Comparison of ENCODE assay signal across 16 cellular contexts in the genomic region with DNA sequence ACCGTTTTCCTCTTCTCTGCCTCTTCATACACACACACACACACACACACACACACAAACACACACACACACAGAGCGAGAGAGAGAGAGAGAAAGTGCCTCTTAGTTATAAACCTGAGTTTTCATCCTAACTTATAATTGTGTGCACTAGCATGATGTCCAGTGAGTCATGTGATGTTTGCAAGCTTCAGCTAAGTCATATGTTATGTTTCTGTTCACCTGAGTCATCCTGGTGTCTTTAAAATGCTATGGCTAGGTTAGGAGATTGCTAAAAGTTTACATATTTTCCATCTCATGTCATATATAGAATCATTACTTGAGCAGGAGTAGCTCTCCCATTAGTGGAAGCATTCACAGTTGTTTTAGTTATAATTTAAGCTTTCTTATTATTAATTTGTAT.
DNase-seq lines count a peak whose midpoint lies in the region; ATAC-seq, FAIRE-seq and TF ChIP-seq lines count a peak whose summit lies in the region.
"Had no signal": no experiment of that assay in that cellular context is flagged by ENCODE, and none has a peak within 500 bp of the region (broad histone marks: within the 10 kb centered on the region; RNA-seq: fewer than 3 reads in every experiment).

No MANE protein-coding gene starts in this region.

- intact Hi-C loops in kidney (cut with DNase I) = no loop called here

- H3K9me3 ChIP-seq in RWPE2 (ENCODE audit: severe bottlenecking) = no peaks in the 10 kb centered on the region
- H3K9me3 ChIP-seq in kidney (ENCODE audit: control insufficient read depth in 1 of 2, low read length in 2 of 2) = no peaks in the 10 kb centered on the region
- H3K9me3 ChIP-seq: BE2C had no signal

- no peak for FAIRE-seq in kidney (lab: Jason Lieb, UNC)

- H3K4me1 ChIP-seq in RWPE2 (ENCODE audit: insufficient read depth, poor library complexity, severe bottlenecking) (peaks cover 23% of the 10 kb centered on the region), foreskin keratinocyte (peaks cover 29% of the 10 kb centered on the region), kidney (ENCODE audit: control insufficient read depth in 1 of 2, insufficient read depth in 1 of 2, low read depth in 1 of 2, low read length in 2 of 2) (no peaks in the 10 kb centered on the region)
- H3K4me1 ChIP-seq: BE2C had no signal

- ATAC-seq in RWPE2 (ENCODE audit: low read depth) = peak; percentile 99
- ATAC-seq in foreskin keratinocyte = peak; percentile 100
- no peak for ATAC-seq in naive thymus-derived CD8-positive, alpha-beta T cell
- ATAC-seq in stimulated activated effector memory CD8-positive, alpha-beta T cell treated with anti-CD3 and anti-CD28 coated beads, Interleukin-12 subunit alpha, Interleukin-12 subunit beta, amount 100 ng/mL, for 72 hours = no peak

- H3K36me3 Mint-ChIP-seq in naive thymus-derived CD8-positive, alpha-beta T cell = no peaks in the 10 kb centered on the region
- no peaks in the 10 kb centered on the region for H3K36me3 Mint-ChIP-seq in stimulated activated effector memory CD8-positive, alpha-beta T cell treated with anti-CD3 and anti-CD28 coated beads, Interleukin-12 subunit alpha, Interleukin-12 subunit beta, amount 100 ng/mL, for 72 hours
- H3K36me3 Mint-ChIP-seq: CD4-positive, alpha-beta memory T cell had no signal

- H3K27me3 ChIP-seq in RWPE2 (ENCODE audit: insufficient read depth, poor library complexity, severe bottlenecking) (no peaks in the 10 kb centered on the region), foreskin keratinocyte (no peaks in the 10 kb centered on the region)
- H3K27me3 ChIP-seq: BE2C had no signal

- TF ChIP-seq CTCF in RWPE2 (IDR thresholded peaks at IDR 0.05; ENCODE audit: poor library complexity, severe bottlenecking) (no peak), foreskin keratinocyte (conservative IDR thresholded peaks at IDR 0.05) (no peak), kidney (IDR thresholded peaks at IDR 0.05; ENCODE audit: borderline replicate concordance, extremely low read depth, insufficient read depth) (no peak)

- H3K4me3 Mint-ChIP-seq in naive thymus-derived CD8-positive, alpha-beta T cell = no peak overlapping the region
- no peak overlapping the region for H3K4me3 Mint-ChIP-seq in stimulated activated effector memory CD8-positive, alpha-beta T cell treated with anti-CD3 and anti-CD28 coated beads, Interleukin-12 subunit alpha, Interleukin-12 subunit beta, amount 100 ng/mL, for 72 hours
- H3K4me3 Mint-ChIP-seq: CD4-positive, alpha-beta memory T cell had no signal

- H3K36me3 ChIP-seq in RWPE2 (ENCODE audit: low read depth) = no peaks in the 10 kb centered on the region
- H3K36me3 ChIP-seq in kidney (ENCODE audit: control insufficient read depth in 1 of 2, insufficient read depth in 2 of 2, low read length in 2 of 2) = no peaks in the 10 kb centered on the region
- H3K36me3 ChIP-seq: BE2C had no signal

- no peaks in the 10 kb centered on the region for H3K9me3 Mint-ChIP-seq in naive thymus-derived CD8-positive, alpha-beta T cell
- no peaks in the 10 kb centered on the region for H3K9me3 Mint-ChIP-seq in stimulated activated effector memory CD8-positive, alpha-beta T cell treated with anti-CD3 and anti-CD28 coated beads, Interleukin-12 subunit alpha, Interleukin-12 subunit beta, amount 100 ng/mL, for 72 hours

- no peak overlapping the region for H3K27ac Mint-ChIP-seq in naive thymus-derived CD8-positive, alpha-beta T cell
- no peak overlapping the region for H3K27ac Mint-ChIP-seq in stimulated activated effector memory CD8-positive, alpha-beta T cell treated with anti-CD3 and anti-CD28 coated beads, Interleukin-12 subunit alpha, Interleukin-12 subunit beta, amount 100 ng/mL, for 72 hours
- H3K27ac Mint-ChIP-seq: CD4-positive, alpha-beta memory T cell had no signal

- H3K4me3 ChIP-seq in RWPE2 (ENCODE audit: severe bottlenecking) (no peak overlapping the region), kidney (ENCODE audit: low read length in 2 of 2) (no peak overlapping the region)

- H3K27me3 Mint-ChIP-seq in naive thymus-derived CD8-positive, alpha-beta T cell = no peaks in the 10 kb centered on the region
- H3K27me3 Mint-ChIP-seq: CD4-positive, alpha-beta memory T cell had no signal

- DNase-seq in H4 (ENCODE audit: low spot score) (peak; percentile 8), RWPE2 (ENCODE audit: low spot score) (no peak), foreskin keratinocyte (peak; percentile 71 to 86), renal cortical epithelial cell (ENCODE audit: low read depth) (peak; percentile 19), kidney (no peak), GM03348 (ENCODE audit: low spot score) (no peak)
- DNase-seq in naive thymus-derived CD8-positive, alpha-beta T cell = no peak
- no peak for DNase-seq in stimulated activated effector memory CD8-positive, alpha-beta T cell treated with anti-CD3 and anti-CD28 coated beads, Interleukin-12 subunit alpha, Interleukin-12 subunit beta, amount 100 ng/mL, for 72 hours (ENCODE audit: low spot score in 2 of 2)
- DNase-seq: BE2C; CD4-positive, alpha-beta memory T cell; H7; Kasumi-1; NCI-H2029; NCI-H345; NCI-H69; SHP77 treated with DMSO at 0.1 percent for 48 hours had no signal

- POLR2A ChIA-PET in naive thymus-derived CD8-positive, alpha-beta T cell (lab: Charles Lee) = no interaction called here

- no peak overlapping the region for H3K27ac ChIP-seq in RWPE2 (ENCODE audit: poor library complexity, severe bottlenecking)
- H3K27ac ChIP-seq in foreskin keratinocyte = peak overlapping the region; percentile 16
- H3K27ac ChIP-seq in kidney (ENCODE audit: low read depth in 2 of 2, low read length in 2 of 2) = no peak overlapping the region

- H3K9ac ChIP-seq in kidney (ENCODE audit: low read length in 2 of 2) = no peak overlapping the region

- no peaks in the 10 kb centered on the region for H3K4me1 Mint-ChIP-seq in naive thymus-derived CD8-positive, alpha-beta T cell
- H3K4me1 Mint-ChIP-seq in stimulated activated effector memory CD8-positive, alpha-beta T cell treated with anti-CD3 and anti-CD28 coated beads, Interleukin-12 subunit alpha, Interleukin-12 subunit beta, amount 100 ng/mL, for 72 hours = no peaks in the 10 kb centered on the region
- H3K4me1 Mint-ChIP-seq: CD4-positive, alpha-beta memory T cell had no signal

Comparison
In these comparisons a context has a peak if more than half of its experiments do, and no peak if none do; other contexts are left out.
1. DNase-seq: peak in H4 (single experiment), foreskin keratinocyte (2 of 2) and renal cortical epithelial cell (single experiment); none in RWPE2 (single experiment), kidney (single experiment), naive thymus-derived CD8-positive, alpha-beta T cell (0 of 10), GM03348 (single experiment) and stimulated activated effector memory CD8-positive, alpha-beta T cell treated with anti-CD3 and anti-CD28 coated beads, Interleukin-12 subunit alpha, Interleukin-12 subunit beta, amount 100 ng/mL, for 72 hours (0 of 2).
2. ATAC-seq: peak in RWPE2 (single experiment) and foreskin keratinocyte (single experiment); none in naive thymus-derived CD8-positive, alpha-beta T cell (0 of 2) and stimulated activated effector memory CD8-positive, alpha-beta T cell treated with anti-CD3 and anti-CD28 coated beads, Interleukin-12 subunit alpha, Interleukin-12 subunit beta, amount 100 ng/mL, for 72 hours (single experiment).